In the genomic region with DNA sequence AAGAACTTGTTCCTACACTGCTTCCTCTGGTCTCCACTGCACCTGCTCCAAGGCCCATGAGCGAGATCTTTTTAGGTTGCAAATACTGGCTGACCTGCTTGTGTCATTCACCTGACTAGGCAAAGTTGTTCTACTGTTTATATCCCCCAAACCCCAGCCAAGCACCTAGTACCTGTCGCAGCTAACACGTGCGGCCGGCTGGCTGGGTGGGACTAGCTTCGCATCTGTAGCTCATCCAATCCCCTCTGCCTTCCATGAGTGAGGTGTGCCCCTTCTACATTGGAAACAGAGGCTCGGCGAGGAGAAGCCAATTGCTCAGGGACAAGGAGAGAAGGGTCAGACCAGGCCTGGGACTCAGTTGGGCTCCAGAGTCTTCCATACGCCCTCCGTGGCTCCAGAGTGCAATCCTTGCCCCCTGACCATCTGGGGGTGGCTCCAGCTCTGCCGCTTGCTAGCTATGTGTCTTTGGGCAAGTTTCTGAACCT, we compare ENCODE assay signal across 38 cellular contexts.
"Had no signal": no experiment of that assay in that cellular context is flagged by ENCODE, and none has a peak within 500 bp of the region (broad histone marks: within the 10 kb centered on the region; RNA-seq: fewer than 3 reads in every experiment).

No MANE protein-coding gene starts in this region.

- H3K4me1 ChIP-seq: ascending aorta had no signal

- H3K36me3 Mint-ChIP-seq: activated CD8-positive, alpha-beta memory T cell treated with anti-CD3 and anti-CD28 coated beads, Interleukin-2, amount 10 ng/mL, durations not matched to agents 7 days and 5 days; activated naive CD4-positive, alpha-beta T cell treated with anti-CD3 and anti-CD28 coated beads, Interleukin-2, amount 10 ng/mL, durations not matched to agents 7 days and 5 days; activated naive CD4-positive, alpha-beta T cell treated with anti-CD3 and anti-CD28 coated beads, Interleukin-2, amount 50 U/mL, for 24 hours; activated naive CD8-positive, alpha-beta T cell; activated naive CD8-positive, alpha-beta T cell treated with anti-CD3 and anti-CD28 coated beads, Interleukin-2, amount 10 ng/mL, durations not matched to agents 7 days and 5 days; brain; WTC11 had no signal

- H3K27me3 Mint-ChIP-seq: activated CD4-positive, alpha-beta T cell treated with anti-CD3 and anti-CD28 coated beads, Interleukin-2, amount 10 ng/mL, durations not matched to agents 7 days and 5 days had no signal

- ATAC-seq: activated CD4-positive, alpha-beta T cell treated with anti-CD3 and anti-CD28 coated beads for 36 hours; activated CD4-positive, CD25-positive, alpha-beta regulatory T cell treated with anti-CD3 and anti-CD28 coated beads, Interleukin-2, amount 50 U/mL, for 24 hours; activated CD8-positive, alpha-beta memory T cell treated with anti-CD3 and anti-CD28 coated beads, Interleukin-2, amount 10 ng/mL, durations not matched to agents 7 days and 5 days; activated CD8-positive, alpha-beta T cell treated with anti-CD3 and anti-CD28 coated beads, Interleukin-2, amount 10 ng/mL, durations not matched to agents 7 days and 5 days; activated naive CD8-positive, alpha-beta T cell treated with anti-CD3 and anti-CD28 coated beads, Interleukin-2, amount 50 U/mL, for 24 hours had no signal

- H3K4me3 ChIP-seq: ascending aorta, cardiac muscle cell had no signal

- H3K4me1 Mint-ChIP-seq: activated CD4-positive, alpha-beta memory T cell treated with anti-CD3 and anti-CD28 coated beads, Interleukin-2, amount 10 ng/mL, durations not matched to agents 7 days and 5 days; activated CD4-positive, alpha-beta T cell treated with anti-CD3 and anti-CD28 coated beads for 36 hours; activated CD4-positive, alpha-beta T cell treated with anti-CD3 and anti-CD28 coated beads, Interleukin-2, amount 10 ng/mL, durations not matched to agents 7 days and 5 days; activated CD8-positive, alpha-beta memory T cell treated with anti-CD3 and anti-CD28 coated beads, Interleukin-2, amount 10 ng/mL, durations not matched to agents 7 days and 5 days; activated naive CD4-positive, alpha-beta T cell treated with anti-CD3 and anti-CD28 coated beads, Interleukin-2, amount 10 ng/mL, durations not matched to agents 7 days and 5 days; activated naive CD4-positive, alpha-beta T cell treated with anti-CD3 and anti-CD28 coated beads, Interleukin-2, amount 50 U/mL, for 24 hours; activated naive CD8-positive, alpha-beta T cell treated with anti-CD3 and anti-CD28 coated beads, Interleukin-2, amount 10 ng/mL, durations not matched to agents 7 days and 5 days; activated naive CD8-positive, alpha-beta T cell treated with anti-CD3 and anti-CD28 coated beads, Interleukin-2, amount 50 U/mL, for 24 hours; central memory CD8-positive, alpha-beta T cell; WTC11 had no signal

- H3K27ac ChIP-seq: ascending aorta, cardiac muscle cell, WERI-Rb-1 had no signal

- H3K9me3 ChIP-seq: ascending aorta had no signal

- H3K27ac Mint-ChIP-seq: activated CD4-positive, alpha-beta memory T cell treated with anti-CD3 and anti-CD28 coated beads, Interleukin-2, amount 10 ng/mL, durations not matched to agents 7 days and 5 days; activated CD4-positive, alpha-beta T cell treated with anti-CD3 and anti-CD28 coated beads for 36 hours; activated CD4-positive, alpha-beta T cell treated with anti-CD3 and anti-CD28 coated beads, Interleukin-2, amount 10 ng/mL, durations not matched to agents 7 days and 5 days; activated CD8-positive, alpha-beta memory T cell treated with anti-CD3 and anti-CD28 coated beads, Interleukin-2, amount 10 ng/mL, durations not matched to agents 7 days and 5 days; activated CD8-positive, alpha-beta T cell treated with anti-CD3 and anti-CD28 coated beads, Interleukin-2, amount 10 ng/mL, durations not matched to agents 7 days and 5 days; activated naive CD4-positive, alpha-beta T cell treated with anti-CD3 and anti-CD28 coated beads, Interleukin-2, amount 10 ng/mL, durations not matched to agents 7 days and 5 days; activated naive CD4-positive, alpha-beta T cell treated with anti-CD3 and anti-CD28 coated beads, Interleukin-2, amount 50 U/mL, for 24 hours; activated naive CD8-positive, alpha-beta T cell; activated naive CD8-positive, alpha-beta T cell treated with anti-CD3 and anti-CD28 coated beads, Interleukin-2, amount 10 ng/mL, durations not matched to agents 7 days and 5 days; activated naive CD8-positive, alpha-beta T cell treated with anti-CD3 and anti-CD28 coated beads, Interleukin-2, amount 50 U/mL, for 24 hours; activated T-cell treated with anti-CD3 and anti-CD28 coated beads, Interleukin-2, amount 50 U/mL, for 24 hours; activated T-helper 2 cell treated with anti-CD3 and anti-CD28 coated beads, Interferon-gamma antibody, Interleukin-2, Interleukin-4, amounts not matched to agents 10 μg/mL and 5 μg/mL and 100 μg/mL, durations not matched to agents 14 hours and 24 hours and 36 hours; brain; T-helper 1 cell treated with Interleukin-12 subunit alpha and Interleukin-12 subunit beta and Interleukin-4 antibody, amounts not matched to agents 30 μg/mL and 1 μg/mL, for 36 hours; T-helper 2 cell treated with Interferon-gamma antibody and Interleukin-4, amounts not matched to agents 5 μg/mL and 100 μg/mL, for 36 hours; WTC11 had no signal

- H3K27me3 ChIP-seq: ascending aorta had no signal

- DNase-seq: activated CD4-positive, alpha-beta memory T cell treated with anti-CD3 and anti-CD28 coated beads, Interleukin-2, amount 10 ng/mL, durations not matched to agents 7 days and 5 days; activated CD4-positive, alpha-beta T cell treated with anti-CD3 and anti-CD28 coated beads for 1 hour; activated CD4-positive, alpha-beta T cell treated with anti-CD3 and anti-CD28 coated beads for 36 hours; activated CD4-positive, alpha-beta T cell treated with anti-CD3 and anti-CD28 coated beads for 48 hours; activated CD4-positive, alpha-beta T cell treated with anti-CD3 and anti-CD28 coated beads, Interleukin-2, amount 10 ng/mL, durations not matched to agents 7 days and 5 days; activated CD4-positive, alpha-beta T cell treated with anti-CD3 and anti-CD28 coated beads, Interleukin-2, amount 50 U/mL, for 48 hours; activated CD4-positive, CD25-positive, alpha-beta regulatory T cell; activated CD8-positive, alpha-beta memory T cell treated with anti-CD3 and anti-CD28 coated beads for 24 hours; activated CD8-positive, alpha-beta memory T cell treated with anti-CD3 and anti-CD28 coated beads, Interleukin-2, amount 10 ng/mL, durations not matched to agents 7 days and 5 days; activated CD8-positive, alpha-beta memory T cell treated with anti-CD3 and anti-CD28 coated beads, Interleukin-2, amount 50 U/mL, for 48 hours; activated CD8-positive, alpha-beta T cell treated with anti-CD3 and anti-CD28 coated beads, Interleukin-2, amount 10 ng/mL, durations not matched to agents 7 days and 5 days; activated effector memory CD4-positive, alpha-beta T cell treated with Interleukin-2 at 50 U/mL for 16 hours; activated gamma-delta T cell; activated naive CD4-positive, alpha-beta T cell treated with anti-CD3 and anti-CD28 coated beads, Interleukin-2, amount 10 ng/mL, durations not matched to agents 7 days and 5 days; activated naive CD4-positive, alpha-beta T cell treated with Interleukin-2 at 50 U/mL for 16 hours; activated naive CD8-positive, alpha-beta T cell treated with anti-CD3 and anti-CD28 coated beads, Interleukin-2, amount 10 ng/mL, durations not matched to agents 7 days and 5 days; activated naive CD8-positive, alpha-beta T cell treated with anti-CD3 and anti-CD28 coated beads, Interleukin-2, amount 50 U/mL, for 24 hours; activated T-cell treated with anti-CD3 and anti-CD28 coated beads, Interleukin-2, amount 50 U/mL, for 24 hours; activated T-cell treated with anti-CD3 and anti-CD28 coated beads, Interleukin-2, amount 50 U/mL, for 48 hours; amygdala; anterior cingulate cortex; caudate nucleus; cerebellar nuclear complex; T-helper 1 cell; T-helper 2 cell; T-helper 9 cell; WERI-Rb-1 had no signal

- H3K4me3 Mint-ChIP-seq: activated CD4-positive, alpha-beta memory T cell treated with anti-CD3 and anti-CD28 coated beads, Interleukin-2, amount 10 ng/mL, durations not matched to agents 7 days and 5 days; activated CD4-positive, alpha-beta T cell treated with anti-CD3 and anti-CD28 coated beads for 36 hours; activated CD4-positive, alpha-beta T cell treated with anti-CD3 and anti-CD28 coated beads, Interleukin-2, amount 10 ng/mL, durations not matched to agents 7 days and 5 days; activated CD8-positive, alpha-beta memory T cell treated with anti-CD3 and anti-CD28 coated beads, Interleukin-2, amount 10 ng/mL, durations not matched to agents 7 days and 5 days; activated CD8-positive, alpha-beta T cell treated with anti-CD3 and anti-CD28 coated beads, Interleukin-2, amount 10 ng/mL, durations not matched to agents 7 days and 5 days; activated naive CD4-positive, alpha-beta T cell treated with anti-CD3 and anti-CD28 coated beads, Interleukin-2, amount 10 ng/mL, durations not matched to agents 7 days and 5 days; activated naive CD4-positive, alpha-beta T cell treated with anti-CD3 and anti-CD28 coated beads, Interleukin-2, amount 50 U/mL, for 24 hours; activated naive CD8-positive, alpha-beta T cell; activated naive CD8-positive, alpha-beta T cell treated with anti-CD3 and anti-CD28 coated beads, Interleukin-2, amount 10 ng/mL, durations not matched to agents 7 days and 5 days; activated naive CD8-positive, alpha-beta T cell treated with anti-CD3 and anti-CD28 coated beads, Interleukin-2, amount 50 U/mL, for 24 hours; activated T-cell treated with anti-CD3 and anti-CD28 coated beads, Interleukin-2, amount 50 U/mL, for 24 hours; brain; central memory CD8-positive, alpha-beta T cell; T-helper 1 cell treated with Interleukin-12 subunit alpha and Interleukin-12 subunit beta and Interleukin-4 antibody, amounts not matched to agents 30 μg/mL and 1 μg/mL, for 36 hours; T-helper 2 cell treated with Interferon-gamma antibody and Interleukin-4, amounts not matched to agents 5 μg/mL and 100 μg/mL, for 36 hours; WTC11 had no signal

- H3K36me3 ChIP-seq: ascending aorta, cardiac muscle cell, WERI-Rb-1 had no signal

- H3K9me3 Mint-ChIP-seq: activated CD4-positive, alpha-beta memory T cell treated with anti-CD3 and anti-CD28 coated beads, Interleukin-2, amount 10 ng/mL, durations not matched to agents 7 days and 5 days; activated CD4-positive, alpha-beta T cell treated with anti-CD3 and anti-CD28 coated beads, Interleukin-2, amount 10 ng/mL, durations not matched to agents 7 days and 5 days; activated naive CD4-positive, alpha-beta T cell treated with anti-CD3 and anti-CD28 coated beads, Interleukin-2, amount 10 ng/mL, durations not matched to agents 7 days and 5 days; activated naive CD4-positive, alpha-beta T cell treated with anti-CD3 and anti-CD28 coated beads, Interleukin-2, amount 50 U/mL, for 24 hours; activated naive CD8-positive, alpha-beta T cell treated with anti-CD3 and anti-CD28 coated beads, Interleukin-2, amount 10 ng/mL, durations not matched to agents 7 days and 5 days; activated naive CD8-positive, alpha-beta T cell treated with anti-CD3 and anti-CD28 coated beads, Interleukin-2, amount 50 U/mL, for 24 hours; activated T-cell treated with anti-CD3 and anti-CD28 coated beads, Interleukin-2, amount 50 U/mL, for 24 hours; activated T-helper 2 cell treated with anti-CD3 and anti-CD28 coated beads, Interferon-gamma antibody, Interleukin-2, Interleukin-4, amounts not matched to agents 10 μg/mL and 5 μg/mL and 100 μg/mL, durations not matched to agents 14 hours and 24 hours and 36 hours; central memory CD8-positive, alpha-beta T cell; T-helper 1 cell treated with Interleukin-12 subunit alpha and Interleukin-12 subunit beta and Interleukin-4 antibody, amounts not matched to agents 30 μg/mL and 1 μg/mL, for 36 hours; T-helper 2 cell treated with Interferon-gamma antibody and Interleukin-4, amounts not matched to agents 5 μg/mL and 100 μg/mL, for 36 hours; WTC11 had no signal
